8 cellular contexts compared by ENCODE assay signal in genomic region chr2:96636772-96637171, GRCh38. TPM values are rescaled to one million over a fixed set of nuclear protein-coding genes. Genes with fewer than 3 reads are reported as not detected.
DNase-seq lines count a peak whose midpoint lies in the region; ATAC-seq and TF ChIP-seq lines count a peak whose summit lies in the region.

No MANE protein-coding gene starts in this region.

- H3K27me3 ChIP-seq in psoas muscle (ENCODE audit: insufficient read depth in 3 of 3, low read length in 2 of 3) = no peaks in the 10 kb centered on the region

- TF ChIP-seq CTCF in GM12864 (IDR thresholded peaks at IDR 0.05; ENCODE audit: low read depth, low read length, missing control alignments) (no peak), fibroblast of the aortic adventitia (IDR thresholded peaks at IDR 0.05; ENCODE audit: insufficient read depth, low read length) (no peak), psoas muscle (IDR thresholded peaks at IDR 0.05) (no peak)

- ATAC-seq in SK-N-SH treated with all-trans-retinoic acid at 6 μM for 48 hours (peak; percentile 11; the same call in 2 of the 3 replicates), psoas muscle (peak in 1 of 4 donors; percentile 15)

- intact Hi-C loops in psoas muscle (cut with DNase I) = loop anchor here (5.0 to 10.0 kb wide), 5 partner anchors 34 to 128 kb away; partner anchors contain the start of genes CNNM4 (in 2 of the 2) and ARID5A (in 1 of the 2)

- WGBS in psoas muscle, 3 donors = 18 to 26% (median 20%) methylated on average over 10 of the region's 10 CpGs

- H3K4me3 ChIP-seq in GM12864 (ENCODE audit: low read depth, low read length) (peak overlapping the region; percentile 82), fibroblast of the aortic adventitia (ENCODE audit: low read depth, low read length) (peak overlapping the region; percentile 80), psoas muscle (peak overlapping the region; percentile 73)

- no peak for DNase-seq in GM12864 (ENCODE audit: low read depth)
- DNase-seq in fibroblast of the aortic adventitia (ENCODE audit: low read depth) = no peak
- DNase-seq in psoas muscle = no peak
- no peak for DNase-seq in iPS-NIHi7 (ENCODE audit: extremely low spot score)
- DNase-seq in HK-2 (ENCODE audit: unreplicated experiment) = no peak
- no peak for DNase-seq in COLO668 (lab: John Stamatoyannopoulos, UW; ENCODE audit: unreplicated experiment)
- no peak for DNase-seq in NOMO-1 treated with DMSO at 0.1 percent for 48 hours (lab: John Stamatoyannopoulos, UW; ENCODE audit: unreplicated experiment)

- H3K9me3 ChIP-seq in psoas muscle = no peaks in the 10 kb centered on the region

- peaks cover 0 to 32% of the 10 kb centered on the region in 2 donors for H3K36me3 ChIP-seq in psoas muscle (ENCODE audit: insufficient read depth in 1 of 2, low read depth in 1 of 2)

- H3K4me1 ChIP-seq in psoas muscle = peaks cover 48% of the 10 kb centered on the region

- peak overlapping the region; percentile 88 for H3K27ac ChIP-seq in psoas muscle

TF ChIP-seq in SK-N-SH treated with all-trans-retinoic acid at 6 μM for 48 hours, 23 proteins besides CTCF, POLR2A, EP300 and RAD21:
- TF ChIP-seq SNAI2 (CRISPR knock-in tag; IDR thresholded peaks at IDR 0.05) (no peak), TOX (CRISPR knock-in tag; IDR thresholded peaks at IDR 0.05; ENCODE audit: borderline replicate concordance) (no peak), BACH2 (CRISPR knock-in tag; IDR thresholded peaks at IDR 0.05; ENCODE audit: borderline replicate concordance) (no peak), PATZ1 (CRISPR knock-in tag; IDR thresholded peaks at IDR 0.05; ENCODE audit: borderline replicate concordance) (no peak), CSDC2 (CRISPR knock-in tag; IDR thresholded peaks at IDR 0.05) (no peak), ESRRG (CRISPR knock-in tag; IDR thresholded peaks at IDR 0.05) (no peak)

RNA-seq across cellular contexts. Expression of gene KANSL3, which starts 1.3 kb away (rescaled TPM):
- total RNA-seq in fibroblast of the aortic adventitia (ENCODE audit: low replicate concordance) (39.7 and 45.6 TPM in 2 replicates), psoas muscle (10 to 100 TPM; 49.2 to 55.3 (median 50.6) TPM)
- polyA plus RNA-seq in psoas muscle = 100 to 1,000 TPM in 1 of 3 donors, 10 to 100 TPM in 2; 25.9 to 101 (median 32.6) TPM

RNA-seq across cellular contexts. Expression of gene FER1L5, which starts 5.8 kb away (rescaled TPM):
- 0.18 and 0.98 TPM in 2 replicates for total RNA-seq in fibroblast of the aortic adventitia (ENCODE audit: low replicate concordance)
- not detected for total RNA-seq in psoas muscle
- under 1 TPM in 1 of 3 donors, not detected in 2; 0.01 TPM for polyA plus RNA-seq in psoas muscle
